In genomic region chr14:39102265-39102968, GRCh38 we compare ENCODE assay signal across 8 cellular contexts. TPM values are rescaled to one million over a fixed set of nuclear protein-coding genes. Genes with fewer than 3 reads are reported as not detected.
A peak's percentile ranks its signal among the peaks of the same experiment; 100 is the strongest.
DNase-seq lines count a peak whose midpoint lies in the region; ATAC-seq and TF ChIP-seq lines count a peak whose summit lies in the region.

No MANE protein-coding gene starts in this region.

- H3K36me3 Mint-ChIP-seq in activated naive CD4-positive, alpha-beta T cell treated with anti-CD3 and anti-CD28 coated beads, Interleukin-2, amount 50 U/mL, for 72 hours: peaks cover 7 to 15% of the 10 kb centered on the region in 2 donors

- H3K9me3 ChIP-seq in heart right ventricle: no peaks in the 10 kb centered on the region

- intact Hi-C loops in heart right ventricle (cut with DNase I): loop anchor here in 7 of 10 donors (2.0 to 10.0 kb wide), 7 partner anchors 70 to 330 kb away; partner anchors contain the start of genes FBXO33 (in 4 of the 7), PNN (in 3 of the 7) and TRAPPC6B (in 3 of the 7)

- peak overlapping the region; percentile 84 to 99 (median 98) for H3K27ac ChIP-seq in heart right ventricle

- peaks cover 0 to 4% (median 0%) of the 10 kb centered on the region in 9 donors for H3K36me3 ChIP-seq in heart right ventricle

- WGBS in heart right ventricle, 2 donors: 1% methylated on average over 11 to 23 of the region's 23 CpGs

- peak overlapping the region; percentile 78 to 97 (median 86) for H3K4me3 ChIP-seq in heart right ventricle

- H3K27me3 ChIP-seq in heart right ventricle: no peaks in the 10 kb centered on the region

- peak overlapping the region; percentile 88 to 98 for H3K27ac Mint-ChIP-seq in activated naive CD4-positive, alpha-beta T cell treated with anti-CD3 and anti-CD28 coated beads, Interleukin-2, amount 50 U/mL, for 72 hours

- peaks cover 2 to 61% (median 55%) of the 10 kb centered on the region in 9 donors for H3K4me1 ChIP-seq in heart right ventricle

- H3K9me3 Mint-ChIP-seq in activated naive CD4-positive, alpha-beta T cell treated with anti-CD3 and anti-CD28 coated beads, Interleukin-2, amount 50 U/mL, for 72 hours: no peaks in the 10 kb centered on the region

- in situ Hi-C loops in KBM-7 (cut with MboI; ENCODE audit: low pct_unique_long_range_greater_than_20kb, low sequenced_read_pairs): no loop called here

- DNase-seq in NCI-H146 (lab: John Stamatoyannopoulos, UW) (peak; percentile 54), NCI-H146 treated with DMSO at 0.1 percent for 48 hours (lab: John Stamatoyannopoulos, UW; ENCODE audit: unreplicated experiment) (no peak), KBM-7 (peak; percentile 30), heart right ventricle (no peak), pons (ENCODE audit: low spot score) (peak; percentile 52)
- DNase-seq in activated naive CD4-positive, alpha-beta T cell treated with anti-CD3 and anti-CD28 coated beads, Interleukin-2, amount 50 U/mL, for 72 hours (ENCODE audit: low spot score in 2 of 2): no peak
- no peak for DNase-seq in stimulated activated CD8-positive, alpha-beta memory T cell treated with anti-CD3 and anti-CD28 coated beads, Interleukin-4, amount 100 ng/mL, for 48 hours

- ATAC-seq in GM21576 (IDR thresholded peaks at IDR 0.05; ENCODE audit: unreplicated experiment): peak; percentile 1
- ATAC-seq in activated naive CD4-positive, alpha-beta T cell treated with anti-CD3 and anti-CD28 coated beads, Interleukin-2, amount 50 U/mL, for 72 hours: peak; percentile 30 to 32
- ATAC-seq in heart right ventricle: peak; percentile 27 to 74 (median 40)

- TF ChIP-seq CTCF in heart right ventricle (IDR thresholded peaks at IDR 0.05): no peak

RNA-seq across cellular contexts. Expression of gene SEC23A, which starts 0.6 kb away (rescaled TPM):
- total RNA-seq in activated naive CD4-positive, alpha-beta T cell treated with anti-CD3 and anti-CD28 coated beads, Interleukin-2, amount 50 U/mL, for 72 hours: 10 to 100 TPM; 48.9 to 65.2 TPM
- 100 to 1,000 TPM in 1 of 10 donors, 10 to 100 TPM in 9; 70.0 to 113 (median 82.9) TPM for total RNA-seq in heart right ventricle
- 10 to 100 TPM; 12.1 to 36.6 TPM for polyA plus RNA-seq in heart right ventricle

RNA-seq across cellular contexts. Expression of gene GEMIN2, which starts 11.7 kb away (rescaled TPM):
- total RNA-seq in activated naive CD4-positive, alpha-beta T cell treated with anti-CD3 and anti-CD28 coated beads, Interleukin-2, amount 50 U/mL, for 72 hours: 10 to 100 TPM; 25.0 to 49.0 TPM
- total RNA-seq in heart right ventricle: 1 to 10 TPM; 5.6 to 9.7 (median 7.9) TPM
- polyA plus RNA-seq in heart right ventricle: 10 to 100 TPM in 1 of 2 donors, 1 to 10 TPM in 1; 6.4 to 13.1 TPM

Comparison
In these comparisons a context has a peak if more than half of its experiments do, and no peak if none do; other contexts are left out.
1. DNase-seq: peak in NCI-H146 (single experiment), KBM-7 (single experiment) and pons (single experiment); none in NCI-H146 treated with DMSO at 0.1 percent for 48 hours (single experiment), activated naive CD4-positive, alpha-beta T cell treated with anti-CD3 and anti-CD28 coated beads, Interleukin-2, amount 50 U/mL, for 72 hours (0 of 2), heart right ventricle (0 of 2) and stimulated activated CD8-positive, alpha-beta memory T cell treated with anti-CD3 and anti-CD28 coated beads, Interleukin-4, amount 100 ng/mL, for 48 hours (single experiment).
2. Peak in every context shown above with its lines, with median percentiles within 50 percentile points of each other: ATAC-seq.